ENCODE assay signal across 8 cellular contexts in the genomic region with DNA sequence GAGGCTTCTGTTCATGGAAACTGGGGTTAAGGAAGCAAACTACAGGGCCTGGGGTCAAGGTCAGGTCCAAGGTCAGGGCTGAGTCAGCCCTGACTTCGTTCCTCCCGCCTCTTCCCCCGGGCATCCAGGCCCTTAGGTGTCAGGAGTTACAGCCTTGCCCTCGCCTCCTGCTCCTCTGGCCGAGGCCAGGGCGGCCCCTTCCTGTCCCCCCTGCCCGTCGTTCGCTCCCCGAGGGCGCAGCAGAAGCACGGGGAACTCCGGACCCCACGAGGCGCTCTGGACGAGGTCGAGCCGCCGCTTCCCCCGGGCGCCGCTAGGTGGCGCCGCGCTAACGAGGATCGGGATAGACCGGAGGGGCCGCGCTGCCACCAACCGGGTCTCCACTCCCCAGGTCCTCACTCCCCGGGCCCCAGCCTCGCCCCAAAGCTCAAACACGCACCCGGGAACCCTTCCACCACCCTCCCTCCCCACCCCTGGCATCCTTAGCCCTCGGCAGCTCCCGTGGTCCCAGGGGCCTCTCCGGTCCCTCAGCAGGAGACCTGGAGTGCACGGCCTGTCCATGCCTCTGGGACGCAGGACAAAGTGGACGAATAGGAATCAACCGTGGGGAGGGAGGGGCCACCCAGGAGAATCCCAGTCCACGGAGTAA. TPM values are rescaled to one million over a fixed set of nuclear protein-coding genes. Genes with fewer than 3 reads are reported as not detected.
DNase-seq lines count a peak whose midpoint lies in the region; ATAC-seq, FAIRE-seq and TF ChIP-seq lines count a peak whose summit lies in the region.

No MANE protein-coding gene starts in this region.

- TF ChIP-seq CTCF in BJ (IDR thresholded peaks at IDR 0.05; ENCODE audit: insufficient read depth, low read depth, low read length) (peak; percentile 96), astrocyte (IDR thresholded peaks at IDR 0.05; ENCODE audit: insufficient read depth, low read depth, low read length) (peak; percentile 47)

- H3K4me1 ChIP-seq in astrocyte (ENCODE audit: insufficient read depth, low read length) (no peaks in the 10 kb centered on the region), skeletal muscle satellite cell (ENCODE audit: control insufficient read depth, insufficient read depth, low read length) (peaks cover 7% of the 10 kb centered on the region)

- H3K9me3 ChIP-seq in MG63 (no peaks in the 10 kb centered on the region), astrocyte (ENCODE audit: insufficient read depth, low read depth, low read length) (no peaks in the 10 kb centered on the region), skeletal muscle satellite cell (replicated peaks; ENCODE audit: low read length) (no peaks in the 10 kb centered on the region)

- no peak for FAIRE-seq in astrocyte (lab: Jason Lieb, UNC)

- H3K27me3 ChIP-seq in BJ (ENCODE audit: control insufficient read depth, insufficient read depth, low read length) (no peaks in the 10 kb centered on the region; the same call in 1 of the 2 replicates), MG63 (no peaks in the 10 kb centered on the region), astrocyte (ENCODE audit: insufficient read depth, low read length) (peaks cover 6% of the 10 kb centered on the region), skeletal muscle satellite cell (ENCODE audit: control insufficient read depth, insufficient read depth, low read length) (peaks cover 12% of the 10 kb centered on the region)

- no peak overlapping the region for H3K4me3 Mint-ChIP-seq in astrocyte (ENCODE audit: unreplicated experiment)

- ATAC-seq in GM19395 (IDR thresholded peaks at IDR 0.05; ENCODE audit: unreplicated experiment): peak; percentile 68

- H3K36me3 ChIP-seq in BJ (ENCODE audit: control insufficient read depth, insufficient read depth, low read length) (no peaks in the 10 kb centered on the region), MG63 (no peaks in the 10 kb centered on the region), astrocyte (ENCODE audit: insufficient read depth, low read length) (no peaks in the 10 kb centered on the region), skeletal muscle satellite cell (ENCODE audit: insufficient read depth, low read length) (no peaks in the 10 kb centered on the region)

- H3K4me3 ChIP-seq in BJ (ENCODE audit: low read depth, low read length): peak overlapping the region; percentile 29
- peak overlapping the region; percentile 24 for H3K4me3 ChIP-seq in MG63
- no peak overlapping the region for H3K4me3 ChIP-seq in astrocyte (ENCODE audit: insufficient read depth, low read depth, low read length)
- peak overlapping the region; percentile 61 for H3K4me3 ChIP-seq in skeletal muscle satellite cell (ENCODE audit: low read length)

- H2AFZ ChIP-seq in astrocyte (ENCODE audit: low read depth, low read length): peak overlapping the region; percentile 78

- H4K20me1 ChIP-seq in astrocyte (ENCODE audit: insufficient read depth, low read length): no peaks in the 10 kb centered on the region

- no peaks in the 10 kb centered on the region for H3K9me3 Mint-ChIP-seq in astrocyte (ENCODE audit: unreplicated experiment)

- H3K9ac ChIP-seq in astrocyte (ENCODE audit: low read length): peak overlapping the region; percentile 52
- H3K9ac ChIP-seq in skeletal muscle satellite cell (ENCODE audit: low read depth, low read length): peak overlapping the region; percentile 45

- no peaks in the 10 kb centered on the region for H3K4me1 Mint-ChIP-seq in astrocyte (ENCODE audit: low read depth, unreplicated experiment)

- H3K79me2 ChIP-seq in astrocyte (ENCODE audit: insufficient read depth, low read length): no peaks in the 10 kb centered on the region

- peaks cover 20% of the 10 kb centered on the region for H3K27me3 Mint-ChIP-seq in astrocyte (ENCODE audit: low read depth, unreplicated experiment)

- DNase-seq in BJ (ENCODE audit: low read depth) (no peak), MG63 (peak; percentile 56), T-helper 22 cell (ENCODE audit: low read depth) (peak; percentile 30), astrocyte (ENCODE audit: low read depth) (peak; percentile 15), hypothalamus (lab: John Stamatoyannopoulos, UW) (peak in 48 of 51 donors; percentile 2 to 80 (median 42)), NCI-H446 treated with DMSO at 0.1 percent for 48 hours (lab: John Stamatoyannopoulos, UW) (no peak)

- H3K36me3 Mint-ChIP-seq in astrocyte (ENCODE audit: low read depth, unreplicated experiment): no peaks in the 10 kb centered on the region

- H3K4me2 ChIP-seq in astrocyte (ENCODE audit: low read length) (peak overlapping the region; percentile 78), skeletal muscle satellite cell (ENCODE audit: low read length) (peak overlapping the region; percentile 86)

- CTCF ChIA-PET in BJ (lab: Yijun Ruan, JAX): interaction anchor here (0.7 to 2.2 kb wide), 12 partner anchors 8 to 583 kb away, joined by 3 to 11 read pairs (median 4); no protein-coding TSS in a partner anchor

- POLR2A ChIA-PET in BJ (lab: Charles Lee): no interaction called here

- H3K27ac Mint-ChIP-seq in astrocyte (ENCODE audit: unreplicated experiment): no peak overlapping the region

- no peak overlapping the region for H3K27ac ChIP-seq in astrocyte (ENCODE audit: low read depth, low read length)

RNA-seq across cellular contexts. Expression of gene MYL10, which starts 59.2 kb away (rescaled TPM):
- polyA plus RNA-seq in BJ (2011; rRNA removed): 0.07 and 0.18 TPM in 2 replicates
- polyA minus RNA-seq in BJ (2011; rRNA and poly(A)+ RNA removed): not detected in 2 replicates
- not detected in 2 replicates for total RNA-seq in MG63 (2014; rRNA removed; shearing (Covaris generic); ENCODE audit: low replicate concordance)
- total RNA-seq in astrocyte: 0.73 and 2.8 TPM in 2 replicates
- total RNA-seq in skeletal muscle satellite cell (2012; rRNA removed): not detected in 2 replicates

Comparison
In these comparisons a context has a peak if more than half of its experiments do, and no peak if none do; other contexts are left out.
1. DNase-seq: peak in MG63 (single experiment), T-helper 22 cell (single experiment), astrocyte (single experiment) and hypothalamus (48 of 51); none in BJ (single experiment) and NCI-H446 treated with DMSO at 0.1 percent for 48 hours (single experiment).